28 cellular contexts compared by ENCODE assay signal in genomic region chr18:72848534-72849237, GRCh38. TPM values are rescaled to one million over a fixed set of nuclear protein-coding genes. Genes with fewer than 3 reads are reported as not detected.
A peak's percentile ranks its signal among the peaks of the same experiment; 100 is the strongest.
DNase-seq lines count a peak whose midpoint lies in the region; ATAC-seq, FAIRE-seq and TF ChIP-seq lines count a peak whose summit lies in the region.
"Had no signal": no experiment of that assay in that cellular context is flagged by ENCODE, and none has a peak within 500 bp of the region (broad histone marks: within the 10 kb centered on the region; RNA-seq: fewer than 3 reads in every experiment).

No MANE protein-coding gene starts in this region.

- FAIRE-seq in astrocyte (lab: Jason Lieb, UNC), result no peak
- FAIRE-seq: small intestine, TTC549 had no signal

- no peaks in the 10 kb centered on the region for H3K27me3 ChIP-seq in astrocyte (ENCODE audit: insufficient read depth, low read length)
- H3K27me3 ChIP-seq in mesendoderm (ENCODE audit: insufficient read depth, low read length, poor library complexity), result no peaks in the 10 kb centered on the region
- H3K27me3 ChIP-seq: heart left ventricle, transverse colon had no signal

- H3K27me3 Mint-ChIP-seq in astrocyte (ENCODE audit: low read depth, unreplicated experiment), result no peaks in the 10 kb centered on the region
- H3K27me3 Mint-ChIP-seq: CD4-positive, alpha-beta T cell; stimulated activated naive CD8-positive, alpha-beta T cell treated with anti-CD3 and anti-CD28 coated beads, Interleukin-15, amount 100 ng/mL, for 72 hours; T-cell had no signal

- no peak overlapping the region for H3K4me3 Mint-ChIP-seq in astrocyte (ENCODE audit: unreplicated experiment)
- H3K4me3 Mint-ChIP-seq: brain; CD4-positive, alpha-beta T cell; stimulated activated naive CD8-positive, alpha-beta T cell treated with anti-CD3 and anti-CD28 coated beads, Interleukin-15, amount 100 ng/mL, for 72 hours; T-cell had no signal

- no peak overlapping the region for H3K23ac ChIP-seq in mesendoderm (ENCODE audit: low read length)

- peaks cover 10% of the 10 kb centered on the region for H3K9me3 Mint-ChIP-seq in astrocyte (ENCODE audit: unreplicated experiment)

- H3K27ac ChIP-seq in astrocyte (ENCODE audit: low read depth, low read length) (no peak overlapping the region), mesendoderm (ENCODE audit: low read depth, low read length) (no peak overlapping the region)
- H3K27ac ChIP-seq: coronary artery, heart left ventricle, transverse colon had no signal

- no peak overlapping the region for H2AK5ac ChIP-seq in mesendoderm (ENCODE audit: low read length)

- H4K5ac ChIP-seq in mesendoderm (ENCODE audit: low read length), result no peak overlapping the region

- H3K56ac ChIP-seq in mesendoderm (ENCODE audit: low read length), result no peak overlapping the region

- WGBS in mesendoderm (ENCODE audit: extremely low coverage, insufficient coverage, low lambda C conversion rate), result no CpG with 5 or more reads among the region's 1 CpG

- no peak overlapping the region for H2BK5ac ChIP-seq in mesendoderm (ENCODE audit: low read length)

- no peaks in the 10 kb centered on the region for H3K9me3 ChIP-seq in astrocyte (ENCODE audit: insufficient read depth, low read depth, low read length)
- H3K9me3 ChIP-seq: transverse colon had no signal

- DNase-seq in M059J (ENCODE audit: low read depth), result peak; percentile 36
- DNase-seq in astrocyte (ENCODE audit: low read depth), result peak; percentile 46
- peak; percentile 35 for DNase-seq in mesendoderm
- DNase-seq in activated CD4-positive, alpha-beta T cell treated with anti-CD3 and anti-CD28 coated beads, Interleukin-2, amount 50 U/mL, for 48 hours, result no peak
- DNase-seq in activated naive CD4-positive, alpha-beta T cell treated with Interleukin-2 at 50 U/mL for 16 hours, result no peak
- DNase-seq in NCI-H226, result no peak
- DNase-seq: activated CD4-positive, alpha-beta T cell treated with anti-CD3 and anti-CD28 coated beads for 4 hours; CD4-positive, alpha-beta T cell; DMS79; heart left ventricle; NCI-H187; NCI-H2227 treated with DMSO at 0.1 percent for 48 hours; small intestine; stimulated activated CD4-positive, alpha-beta T cell treated with anti-CD3 and anti-CD28 coated beads, Interleukin-4, amount 100 ng/mL, for 1 hour; stimulated activated naive CD8-positive, alpha-beta T cell treated with anti-CD3 and anti-CD28 coated beads, Interleukin-15, amount 100 ng/mL, for 72 hours; T-cell; transverse colon had no signal

- H3K9ac ChIP-seq in astrocyte (ENCODE audit: low read length) (no peak overlapping the region), mesendoderm (ENCODE audit: low read length) (no peak overlapping the region)

- peaks cover 12% of the 10 kb centered on the region for H3K36me3 Mint-ChIP-seq in astrocyte (ENCODE audit: low read depth, unreplicated experiment)
- H3K36me3 Mint-ChIP-seq: T-cell had no signal

- no peak overlapping the region for H3K18ac ChIP-seq in mesendoderm (ENCODE audit: low read length)

- no peaks in the 10 kb centered on the region for H3K4me1 ChIP-seq in astrocyte (ENCODE audit: insufficient read depth, low read length)
- no peaks in the 10 kb centered on the region for H3K4me1 ChIP-seq in mesendoderm (ENCODE audit: control insufficient read depth, low read depth, low read length)
- H3K4me1 ChIP-seq: heart left ventricle, transverse colon had no signal

- H3K79me1 ChIP-seq in mesendoderm (ENCODE audit: low read length), result no peaks in the 10 kb centered on the region

- H3K4ac ChIP-seq in mesendoderm (ENCODE audit: low read depth, low read length), result no peak overlapping the region

- TF ChIP-seq CTCF in astrocyte (IDR thresholded peaks at IDR 0.05; ENCODE audit: insufficient read depth, low read depth, low read length), result no peak

- no peaks in the 10 kb centered on the region for H4K20me1 ChIP-seq in astrocyte (ENCODE audit: insufficient read depth, low read length)

- no peak overlapping the region for H2BK15ac ChIP-seq in mesendoderm (replicated peaks; ENCODE audit: low read depth)

- no peak overlapping the region for H2AFZ ChIP-seq in astrocyte (ENCODE audit: low read depth, low read length)

- H3K79me2 ChIP-seq in astrocyte (ENCODE audit: insufficient read depth, low read length) (no peaks in the 10 kb centered on the region), mesendoderm (ENCODE audit: control insufficient read depth, insufficient read depth, low read length) (no peaks in the 10 kb centered on the region)

- H3K4me3 ChIP-seq in astrocyte (ENCODE audit: insufficient read depth, low read depth, low read length), result no peak overlapping the region
- no peak overlapping the region for H3K4me3 ChIP-seq in mesendoderm (ENCODE audit: low read length)
- H3K4me3 ChIP-seq: coronary artery, heart left ventricle, transverse colon had no signal

- ATAC-seq in GM18868 (IDR thresholded peaks at IDR 0.05; ENCODE audit: unreplicated experiment) (peak; percentile 68), GM21360 (IDR thresholded peaks at IDR 0.05; ENCODE audit: unreplicated experiment) (no peak)
- ATAC-seq: HCT116; heart left ventricle; Right ventricle myocardium inferior; stimulated activated naive CD8-positive, alpha-beta T cell treated with anti-CD3 and anti-CD28 coated beads, Interleukin-15, amount 100 ng/mL, for 72 hours; T-cell had no signal

- H3K27ac Mint-ChIP-seq in astrocyte (ENCODE audit: unreplicated experiment), result peak overlapping the region; percentile 16
- H3K27ac Mint-ChIP-seq: activated T-helper 2 cell treated with anti-CD3 and anti-CD28 coated beads, Interferon-gamma antibody, Interleukin-2, Interleukin-4, amounts not matched to agents 10 μg/mL and 5 μg/mL and 100 μg/mL, durations not matched to agents 14 hours and 24 hours and 36 hours; brain; CD4-positive, alpha-beta T cell; stimulated activated naive CD8-positive, alpha-beta T cell treated with anti-CD3 and anti-CD28 coated beads, Interleukin-15, amount 100 ng/mL, for 72 hours; T-cell had no signal

- H3K4me2 ChIP-seq in astrocyte (ENCODE audit: low read length), result no peak overlapping the region
- H3K4me2 ChIP-seq in mesendoderm (ENCODE audit: low read length), result no peak overlapping the region

- H3K4me1 Mint-ChIP-seq in astrocyte (ENCODE audit: low read depth, unreplicated experiment), result peaks cover 35% of the 10 kb centered on the region
- H3K4me1 Mint-ChIP-seq: stimulated activated naive CD8-positive, alpha-beta T cell treated with anti-CD3 and anti-CD28 coated beads, Interleukin-15, amount 100 ng/mL, for 72 hours; T-cell had no signal

- no peaks in the 10 kb centered on the region for H3K36me3 ChIP-seq in astrocyte (ENCODE audit: insufficient read depth, low read length)
- H3K36me3 ChIP-seq in mesendoderm (ENCODE audit: control insufficient read depth, insufficient read depth, low read length), result no peaks in the 10 kb centered on the region
- H3K36me3 ChIP-seq: heart left ventricle, transverse colon had no signal

- no peak overlapping the region for H2BK120ac ChIP-seq in mesendoderm (ENCODE audit: low read depth, low read length)

- no peak overlapping the region for H4K8ac ChIP-seq in mesendoderm (ENCODE audit: low read depth, low read length)

RNA-seq across cellular contexts. Expression of gene NETO1, which starts 19.1 kb away (rescaled TPM):
- total RNA-seq in M059J (2014; rRNA removed; shearing (Covaris generic)), result 0.22 TPM in 1 of 2 replicates, not detected in the other
- 18.4 and 19.8 TPM in 2 replicates for total RNA-seq in astrocyte
- 11.6 TPM for polyA plus RNA-seq in mesendoderm (2013, experiment 1 of 2)
- 12.7 TPM for polyA plus RNA-seq in mesendoderm (2013, experiment 2 of 2)
- total RNA-seq: activated T-helper 2 cell treated with anti-CD3 and anti-CD28 coated beads, Interferon-gamma antibody, Interleukin-2, Interleukin-4, amounts not matched to agents 10 μg/mL and 5 μg/mL and 100 μg/mL, durations not matched to agents 14 hours and 24 hours and 36 hours; CD4-positive, alpha-beta T cell; liver; mucosa of gallbladder; pulmonary artery endothelial cell; Right ventricle myocardium inferior had no signal
- polyA plus RNA-seq: liver had no signal

Comparison
In these comparisons a context has a peak if more than half of its experiments do, and no peak if none do; other contexts are left out.
1. DNase-seq: peak in M059J (single experiment), astrocyte (single experiment) and mesendoderm (single experiment); none in activated CD4-positive, alpha-beta T cell treated with anti-CD3 and anti-CD28 coated beads, Interleukin-2, amount 50 U/mL, for 48 hours (0 of 2), activated naive CD4-positive, alpha-beta T cell treated with Interleukin-2 at 50 U/mL for 16 hours (single experiment) and NCI-H226 (single experiment).
2. RNA of gene NETO1, which starts 19.1 kb away (total RNA-seq): 18.4 to 19.8 TPM in astrocyte; 0.22 TPM in M059J; every median in the first group is over 10 times any median in the second.